Comparison of ENCODE assay signal across 23 cellular contexts in genomic region chr6:166221040-166221439, GRCh38. TPM values are rescaled to one million over a fixed set of nuclear protein-coding genes. Genes with fewer than 3 reads are reported as not detected.
DNase-seq lines count a peak whose midpoint lies in the region; ATAC-seq and TF ChIP-seq lines count a peak whose summit lies in the region.
"Had no signal": no experiment of that assay in that cellular context is flagged by ENCODE, and none has a peak within 500 bp of the region (broad histone marks: within the 10 kb centered on the region; RNA-seq: fewer than 3 reads in every experiment).

No MANE protein-coding gene starts in this region.

- DNase-seq in stimulated activated CD4-positive, alpha-beta T cell treated with anti-CD3 and anti-CD28 coated beads, Interleukin-4, amount 100 ng/mL, for 24 hours: peak; percentile 29
- no peak for DNase-seq in stimulated activated CD4-positive, alpha-beta T cell treated with anti-CD3 and anti-CD28 coated beads, Interleukin-12 subunit alpha, Interleukin-12 subunit beta, amount 100 ng/mL, for 4 hours
- DNase-seq in RPMI7951 (ENCODE audit: low read depth) (peak; percentile 18), mucosa of descending colon (no peak), retina (no peak), HK-2 (ENCODE audit: unreplicated experiment) (no peak)
- no peak for DNase-seq in activated naive CD8-positive, alpha-beta T cell treated with anti-CD3 and anti-CD28 coated beads, Interleukin-2, amount 10 ng/mL, durations not matched to agents 7 days and 5 days
- DNase-seq: brain microvascular endothelial cell, COR-L47, GM23248, Karpas-422, left colon, midbrain, NCI-H1436 treated with DMSO at 0.1 percent for 48 hours, NCI-H2227 treated with DMSO at 0.1 percent for 48 hours, uterus had no signal

- no peaks in the 10 kb centered on the region for H3K36me3 ChIP-seq in mucosa of descending colon (ENCODE audit: low read depth)
- H3K36me3 ChIP-seq: brain microvascular endothelial cell, gastroesophageal sphincter, neural progenitor cell, uterus had no signal

- no peaks in the 10 kb centered on the region for H3K9me3 Mint-ChIP-seq in activated naive CD8-positive, alpha-beta T cell treated with anti-CD3 and anti-CD28 coated beads, Interleukin-2, amount 10 ng/mL, durations not matched to agents 7 days and 5 days
- H3K9me3 Mint-ChIP-seq: dendritic cell treated with granulocyte-macrophage colony-stimulating factor and Interleukin-4, amounts not matched to agents 40 ng/mL and 50 ng/mL, for 4 days; neural progenitor cell had no signal

- H3K4me1 Mint-ChIP-seq in activated naive CD8-positive, alpha-beta T cell treated with anti-CD3 and anti-CD28 coated beads, Interleukin-2, amount 10 ng/mL, durations not matched to agents 7 days and 5 days: peaks cover 7% of the 10 kb centered on the region

- H3K27ac Mint-ChIP-seq in activated naive CD8-positive, alpha-beta T cell treated with anti-CD3 and anti-CD28 coated beads, Interleukin-2, amount 10 ng/mL, durations not matched to agents 7 days and 5 days: no peak overlapping the region
- H3K27ac Mint-ChIP-seq: dendritic cell treated with granulocyte-macrophage colony-stimulating factor and Interleukin-4, amounts not matched to agents 40 ng/mL and 50 ng/mL, for 4 days; neural progenitor cell had no signal

- H3K36me3 Mint-ChIP-seq in activated naive CD8-positive, alpha-beta T cell treated with anti-CD3 and anti-CD28 coated beads, Interleukin-2, amount 10 ng/mL, durations not matched to agents 7 days and 5 days: peaks cover 2% of the 10 kb centered on the region
- H3K36me3 Mint-ChIP-seq: neural progenitor cell had no signal

- H3K4me1 ChIP-seq in mucosa of descending colon (ENCODE audit: low read depth): no peaks in the 10 kb centered on the region
- H3K4me1 ChIP-seq: gastroesophageal sphincter, neural progenitor cell, uterus had no signal

- H3K27me3 Mint-ChIP-seq in activated naive CD8-positive, alpha-beta T cell treated with anti-CD3 and anti-CD28 coated beads, Interleukin-2, amount 10 ng/mL, durations not matched to agents 7 days and 5 days: peaks cover 42% of the 10 kb centered on the region

- peak; percentile 60 for ATAC-seq in activated naive CD8-positive, alpha-beta T cell treated with anti-CD3 and anti-CD28 coated beads, Interleukin-2, amount 10 ng/mL, durations not matched to agents 7 days and 5 days (ENCODE audit: low read depth)
- ATAC-seq in mucosa of descending colon (no peak), GM19463 (IDR thresholded peaks at IDR 0.05; ENCODE audit: unreplicated experiment) (no peak)
- ATAC-seq: gastroesophageal sphincter, left colon had no signal

- POLR2A ChIA-PET in activated naive CD8-positive, alpha-beta T cell treated with anti-CD3 and anti-CD28 coated beads, Interleukin-2, amount 10 ng/mL, durations not matched to agents 7 days and 5 days (lab: Charles Lee): no interaction called here

- intact Hi-C loops in mucosa of descending colon (cut with DNase I, micrococcal nuclease): no loop called here

- no peak overlapping the region for H3K4me3 ChIP-seq in mucosa of descending colon
- H3K4me3 ChIP-seq: gastroesophageal sphincter, GM23248, neural progenitor cell, uterus had no signal

- no peak overlapping the region for H3K4me3 Mint-ChIP-seq in activated naive CD8-positive, alpha-beta T cell treated with anti-CD3 and anti-CD28 coated beads, Interleukin-2, amount 10 ng/mL, durations not matched to agents 7 days and 5 days
- H3K4me3 Mint-ChIP-seq: dendritic cell treated with granulocyte-macrophage colony-stimulating factor and Interleukin-4, amounts not matched to agents 40 ng/mL and 50 ng/mL, for 4 days; neural progenitor cell had no signal

- no peak for TF ChIP-seq CTCF in mucosa of descending colon (IDR thresholded peaks at IDR 0.05)

- H3K9me3 ChIP-seq in mucosa of descending colon: no peaks in the 10 kb centered on the region
- H3K9me3 ChIP-seq: uterus had no signal

RNA-seq across cellular contexts. Expression of gene TBXT, which starts 53.4 kb away (rescaled TPM):
- total RNA-seq in RPMI7951 (2014; rRNA removed; shearing (Covaris generic)): not detected in 2 replicates
- total RNA-seq in activated naive CD8-positive, alpha-beta T cell treated with anti-CD3 and anti-CD28 coated beads, Interleukin-2, amount 10 ng/mL, durations not matched to agents 7 days and 5 days: not detected
- not detected for total RNA-seq in mucosa of descending colon
- total RNA-seq: epithelial cell of proximal tubule, G401, gastroesophageal sphincter, GM23248, left colon, subcutaneous adipose tissue, uterus had no signal

Comparison
In these comparisons a context has a peak if more than half of its experiments do, and no peak if none do; other contexts are left out.
1. DNase-seq: peak in stimulated activated CD4-positive, alpha-beta T cell treated with anti-CD3 and anti-CD28 coated beads, Interleukin-4, amount 100 ng/mL, for 24 hours (single experiment) and RPMI7951 (single experiment); none in stimulated activated CD4-positive, alpha-beta T cell treated with anti-CD3 and anti-CD28 coated beads, Interleukin-12 subunit alpha, Interleukin-12 subunit beta, amount 100 ng/mL, for 4 hours (single experiment), activated naive CD8-positive, alpha-beta T cell treated with anti-CD3 and anti-CD28 coated beads, Interleukin-2, amount 10 ng/mL, durations not matched to agents 7 days and 5 days (single experiment), mucosa of descending colon (0 of 3), retina (single experiment) and HK-2 (single experiment).